ENCODE assay signal across 15 cellular contexts in the genomic region with DNA sequence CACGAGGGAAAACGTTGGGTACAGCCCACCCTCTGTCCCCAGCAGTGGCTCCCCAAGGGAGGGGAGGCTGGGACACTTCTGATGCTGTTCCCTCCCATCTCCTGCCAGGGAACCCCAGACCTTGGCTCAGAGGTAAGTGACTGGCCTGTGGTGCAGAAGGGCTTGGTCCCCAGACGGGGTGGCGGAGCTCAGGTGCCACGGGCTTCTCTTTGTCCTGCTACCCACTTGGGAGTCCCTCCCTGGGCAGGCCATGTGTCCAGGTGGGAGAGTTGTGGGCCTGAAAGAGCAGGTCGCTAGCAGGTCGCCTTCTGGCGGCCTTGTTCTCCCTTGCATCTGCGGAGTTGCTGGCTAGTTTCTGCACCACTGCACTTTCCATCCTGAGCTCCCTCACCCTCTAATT. TPM values are rescaled to one million over a fixed set of nuclear protein-coding genes. Genes with fewer than 3 reads are reported as not detected.
DNase-seq lines count a peak whose midpoint lies in the region; ATAC-seq and TF ChIP-seq lines count a peak whose summit lies in the region.
"Had no signal": no experiment of that assay in that cellular context is flagged by ENCODE, and none has a peak within 500 bp of the region (broad histone marks: within the 10 kb centered on the region; RNA-seq: fewer than 3 reads in every experiment).

No MANE protein-coding gene starts in this region.

- H3K9me3 ChIP-seq in endodermal cell (ENCODE audit: control insufficient read depth, low read length): no peaks in the 10 kb centered on the region
- H3K9me3 ChIP-seq: HAP-1, SJSA1 had no signal

- peak overlapping the region; percentile 46 for H3K27ac ChIP-seq in layer of hippocampus (ENCODE audit: low read depth, low read length)
- H3K27ac ChIP-seq in endodermal cell (ENCODE audit: low read depth, low read length): no peak overlapping the region
- H3K27ac ChIP-seq: SJSA1 had no signal

- peaks cover 51% of the 10 kb centered on the region for H3K36me3 Mint-ChIP-seq in activated naive CD4-positive, alpha-beta T cell treated with anti-CD3 and anti-CD28 coated beads, Interleukin-2, amount 10 ng/mL, durations not matched to agents 7 days and 5 days
- peaks cover 4 to 8% of the 10 kb centered on the region in 2 donors for H3K36me3 Mint-ChIP-seq in activated naive CD4-positive, alpha-beta T cell treated with anti-CD3 and anti-CD28 coated beads, Interleukin-2, amount 50 U/mL, for 72 hours
- H3K36me3 Mint-ChIP-seq in WTC11: peaks cover 69% of the 10 kb centered on the region
- H3K36me3 Mint-ChIP-seq in endothelial cell (ENCODE audit: low read depth, unreplicated experiment): peaks cover 43% of the 10 kb centered on the region
- peaks cover 42% of the 10 kb centered on the region for H3K36me3 Mint-ChIP-seq in effector memory CD8-positive, alpha-beta T cell (ENCODE audit: insufficient read depth)
- H3K36me3 Mint-ChIP-seq in endodermal cell (ENCODE audit: low read depth): peaks cover 86% of the 10 kb centered on the region

- no peaks in the 10 kb centered on the region for H3K27me3 Mint-ChIP-seq in activated naive CD4-positive, alpha-beta T cell treated with anti-CD3 and anti-CD28 coated beads, Interleukin-2, amount 10 ng/mL, durations not matched to agents 7 days and 5 days
- H3K27me3 Mint-ChIP-seq in WTC11 (ENCODE audit: low read depth): no peaks in the 10 kb centered on the region
- peaks cover 7% of the 10 kb centered on the region for H3K27me3 Mint-ChIP-seq in endothelial cell (ENCODE audit: unreplicated experiment)
- no peaks in the 10 kb centered on the region for H3K27me3 Mint-ChIP-seq in effector memory CD8-positive, alpha-beta T cell
- H3K27me3 Mint-ChIP-seq in endodermal cell (ENCODE audit: insufficient read depth): no peaks in the 10 kb centered on the region
- H3K27me3 Mint-ChIP-seq: CD4-positive, CD25-positive, alpha-beta regulatory T cell had no signal

- H3K27ac Mint-ChIP-seq in activated naive CD4-positive, alpha-beta T cell treated with anti-CD3 and anti-CD28 coated beads, Interleukin-2, amount 10 ng/mL, durations not matched to agents 7 days and 5 days: peak overlapping the region; percentile 37
- H3K27ac Mint-ChIP-seq in activated naive CD4-positive, alpha-beta T cell treated with anti-CD3 and anti-CD28 coated beads, Interleukin-2, amount 50 U/mL, for 72 hours: no peak overlapping the region
- peak overlapping the region; percentile 49; the same call in 1 of the 2 replicates for H3K27ac Mint-ChIP-seq in WTC11
- no peak overlapping the region for H3K27ac Mint-ChIP-seq in endothelial cell (ENCODE audit: unreplicated experiment)
- peak overlapping the region in 1 of 2 donors; percentile 7 for H3K27ac Mint-ChIP-seq in effector memory CD8-positive, alpha-beta T cell
- H3K27ac Mint-ChIP-seq in endodermal cell: no peak overlapping the region

- no peak overlapping the region for H3K4me3 Mint-ChIP-seq in activated naive CD4-positive, alpha-beta T cell treated with anti-CD3 and anti-CD28 coated beads, Interleukin-2, amount 10 ng/mL, durations not matched to agents 7 days and 5 days
- H3K4me3 Mint-ChIP-seq in WTC11 (no peak overlapping the region), endothelial cell (ENCODE audit: unreplicated experiment) (no peak overlapping the region), endodermal cell (no peak overlapping the region)
- H3K4me3 Mint-ChIP-seq in effector memory CD8-positive, alpha-beta T cell: no peak overlapping the region
- H3K4me3 Mint-ChIP-seq: CD4-positive, CD25-positive, alpha-beta regulatory T cell had no signal

- TF ChIP-seq CTCF in WTC11 (IDR thresholded peaks at IDR 0.05) (no peak), endothelial cell (IDR thresholded peaks at IDR 0.05; ENCODE audit: unreplicated experiment) (no peak), endodermal cell (conservative IDR thresholded peaks at IDR 0.05) (no peak)

- POLR2A ChIA-PET in WTC11 (lab: Charles Lee): interaction anchor here (0.5 to 1.4 kb wide), 6 partner anchors 9 to 1347 kb away, joined by 3 to 6 read pairs (median 4); a partner anchor contains a TSS

- H3K36me3 ChIP-seq in endodermal cell (ENCODE audit: control insufficient read depth, insufficient read depth, low read length): peaks cover 93% of the 10 kb centered on the region

- no peak overlapping the region for H3K4me3 ChIP-seq in endodermal cell (ENCODE audit: low read length)
- H3K4me3 ChIP-seq: HAP-1, SJSA1 had no signal

- no peak overlapping the region for H3K9ac ChIP-seq in endodermal cell (ENCODE audit: extremely low read depth, low read length, poor library complexity, severe bottlenecking)

- peaks cover 6% of the 10 kb centered on the region for H3K4me1 Mint-ChIP-seq in activated naive CD4-positive, alpha-beta T cell treated with anti-CD3 and anti-CD28 coated beads, Interleukin-2, amount 10 ng/mL, durations not matched to agents 7 days and 5 days
- H3K4me1 Mint-ChIP-seq in WTC11 (peaks cover 3% of the 10 kb centered on the region; the same call in 1 of the 2 replicates), endothelial cell (ENCODE audit: unreplicated experiment) (peaks cover 7% of the 10 kb centered on the region), endodermal cell (no peaks in the 10 kb centered on the region)
- H3K4me1 Mint-ChIP-seq in effector memory CD8-positive, alpha-beta T cell (ENCODE audit: low read depth in 2 of 2): peaks cover 15 to 17% of the 10 kb centered on the region in 2 donors

- no peaks in the 10 kb centered on the region for H3K4me1 ChIP-seq in endodermal cell (ENCODE audit: control insufficient read depth, insufficient read depth, low read length)
- H3K4me1 ChIP-seq: HAP-1, SJSA1 had no signal

- 77 to 94% methylated on average over 3 to 9 of the region's 9 CpGs for WGBS in endodermal cell (ENCODE audit: insufficient coverage in 1 of 2, insufficient read length in 1 of 2), 2 experiments

- ATAC-seq in activated naive CD4-positive, alpha-beta T cell treated with anti-CD3 and anti-CD28 coated beads, Interleukin-2, amount 50 U/mL, for 72 hours: no peak
- ATAC-seq in WTC11: no peak
- no peak for ATAC-seq in effector memory CD8-positive, alpha-beta T cell (replicated peaks)

- no peak for DNase-seq in activated naive CD4-positive, alpha-beta T cell treated with anti-CD3 and anti-CD28 coated beads, Interleukin-2, amount 10 ng/mL, durations not matched to agents 7 days and 5 days
- DNase-seq in activated naive CD4-positive, alpha-beta T cell treated with anti-CD3 and anti-CD28 coated beads, Interleukin-2, amount 50 U/mL, for 72 hours (ENCODE audit: low spot score in 2 of 2): no peak
- DNase-seq in WTC11 (ENCODE audit: low spot score) (no peak), endothelial cell (ENCODE audit: low spot score) (no peak), endodermal cell (no peak)
- no peak for DNase-seq in effector memory CD8-positive, alpha-beta T cell
- DNase-seq: CD4-positive, CD25-positive, alpha-beta regulatory T cell; IMR-90; NCI-H1436; NCI-H2029 treated with DMSO at 0.1 percent for 48 hours; NCI-H510A treated with DMSO at 0.1 percent for 48 hours; RPMI8226 had no signal

- CTCF ChIA-PET in activated naive CD4-positive, alpha-beta T cell treated with anti-CD3 and anti-CD28 coated beads, Interleukin-2, amount 10 ng/mL, durations not matched to agents 7 days and 5 days (lab: Charles Lee): interaction anchor here (1.3 kb wide), 1 partner anchor 10 kb away, joined by 3 read pairs; no protein-coding TSS in a partner anchor
- CTCF ChIA-PET in WTC11 (lab: Charles Lee): interaction anchor here (1.2 to 1.5 kb wide), 2 partner anchors 8 to 47 kb away, joined by 3 to 4 read pairs; a partner anchor contains a TSS

- H3K9me3 Mint-ChIP-seq in activated naive CD4-positive, alpha-beta T cell treated with anti-CD3 and anti-CD28 coated beads, Interleukin-2, amount 10 ng/mL, durations not matched to agents 7 days and 5 days: no peaks in the 10 kb centered on the region
- no peaks in the 10 kb centered on the region for H3K9me3 Mint-ChIP-seq in activated naive CD4-positive, alpha-beta T cell treated with anti-CD3 and anti-CD28 coated beads, Interleukin-2, amount 50 U/mL, for 72 hours
- H3K9me3 Mint-ChIP-seq in WTC11 (peaks cover 13% of the 10 kb centered on the region), endothelial cell (ENCODE audit: unreplicated experiment) (no peaks in the 10 kb centered on the region), endodermal cell (peaks cover 3% of the 10 kb centered on the region)
- no peaks in the 10 kb centered on the region for H3K9me3 Mint-ChIP-seq in effector memory CD8-positive, alpha-beta T cell
- H3K9me3 Mint-ChIP-seq: CD4-positive, CD25-positive, alpha-beta regulatory T cell had no signal

- H3K27me3 ChIP-seq in layer of hippocampus (ENCODE audit: control insufficient read depth, insufficient read depth, low read length) (no peaks in the 10 kb centered on the region), endodermal cell (ENCODE audit: control insufficient read depth, insufficient read depth, low read length, poor library complexity, severe bottlenecking) (no peaks in the 10 kb centered on the region)
- H3K27me3 ChIP-seq: SJSA1 had no signal

RNA-seq across cellular contexts. Expression of a gene that starts 10.1 kb away (rescaled TPM):
- total RNA-seq in activated naive CD4-positive, alpha-beta T cell treated with anti-CD3 and anti-CD28 coated beads, Interleukin-2, amount 50 U/mL, for 72 hours: 100 to 1,000 TPM; 287 to 438 TPM
- total RNA-seq in WTC11 (2021) (454 to 480 TPM (median 463 TPM) in 3 replicates), endothelial cell (ENCODE audit: unreplicated experiment) (281 TPM), endodermal cell (100 to 1,000 TPM; 455 to 472 TPM)
- 477 TPM for polyA plus RNA-seq in endodermal cell (2013, experiment 1 of 2)
- polyA plus RNA-seq in endodermal cell (2013, experiment 2 of 2): 427 TPM

RNA-seq across cellular contexts. Expression of a gene that starts 16.8 kb away (rescaled TPM):
- total RNA-seq in activated naive CD4-positive, alpha-beta T cell treated with anti-CD3 and anti-CD28 coated beads, Interleukin-2, amount 50 U/mL, for 72 hours: 10 to 100 TPM; 21.5 to 49.7 TPM
- total RNA-seq in WTC11 (2021): 11.7 to 14.0 TPM (median 12.8 TPM) in 3 replicates
- total RNA-seq in endothelial cell (ENCODE audit: unreplicated experiment): 17.1 TPM
- total RNA-seq in endodermal cell: 10 to 100 TPM; 13.7 to 16.5 TPM
- 14.0 TPM for polyA plus RNA-seq in endodermal cell (2013, experiment 1 of 2)
- 11.0 TPM for polyA plus RNA-seq in endodermal cell (2013, experiment 2 of 2)

RNA-seq across cellular contexts. Expression of a gene that starts 17.1 kb away (rescaled TPM):
- total RNA-seq in activated naive CD4-positive, alpha-beta T cell treated with anti-CD3 and anti-CD28 coated beads, Interleukin-2, amount 50 U/mL, for 72 hours: 10 to 100 TPM; 47.5 to 62.1 TPM
- total RNA-seq in WTC11 (2021) (79.1 to 109 TPM (median 85.8 TPM) in 3 replicates), endothelial cell (ENCODE audit: unreplicated experiment) (40.5 TPM), endodermal cell (100 to 1,000 TPM in 1 of 2 donors, 10 to 100 TPM in 1; 87.3 to 126 TPM)
- polyA plus RNA-seq in endodermal cell (2013, experiment 1 of 2): 89.5 TPM
- polyA plus RNA-seq in endodermal cell (2013, experiment 2 of 2): 81.8 TPM

RNA-seq across cellular contexts. Expression of a gene that starts 17.3 kb away (rescaled TPM):
- total RNA-seq in activated naive CD4-positive, alpha-beta T cell treated with anti-CD3 and anti-CD28 coated beads, Interleukin-2, amount 50 U/mL, for 72 hours: 1 to 10 TPM; 4.4 to 4.5 TPM
- total RNA-seq in WTC11 (2021): 8.8 to 11.4 TPM (median 11.1 TPM) in 3 replicates
- total RNA-seq in endothelial cell (ENCODE audit: unreplicated experiment): 7.1 TPM
- total RNA-seq in endodermal cell: 10 to 100 TPM; 11.9 to 12.5 TPM
- 5.8 TPM for polyA plus RNA-seq in endodermal cell (2013, experiment 1 of 2)
- 5.2 TPM for polyA plus RNA-seq in endodermal cell (2013, experiment 2 of 2)

RNA-seq across cellular contexts. Expression of a gene that starts 44.2 kb away (rescaled TPM):
- total RNA-seq in activated naive CD4-positive, alpha-beta T cell treated with anti-CD3 and anti-CD28 coated beads, Interleukin-2, amount 50 U/mL, for 72 hours: 10 to 100 TPM; 25.0 to 50.7 TPM
- total RNA-seq in WTC11 (2021): 23.0 to 24.0 TPM (median 23.1 TPM) in 3 replicates
- 24.6 TPM for total RNA-seq in endothelial cell (ENCODE audit: unreplicated experiment)
- 10 to 100 TPM; 21.0 to 22.0 TPM for total RNA-seq in endodermal cell
- 14.2 TPM for polyA plus RNA-seq in endodermal cell (2013, experiment 1 of 2)
- polyA plus RNA-seq in endodermal cell (2013, experiment 2 of 2): 11.8 TPM

Comparison
In these comparisons a context has a peak if more than half of its experiments do, and no peak if none do; other contexts are left out.
1. H3K27ac Mint-ChIP-seq: peak in activated naive CD4-positive, alpha-beta T cell treated with anti-CD3 and anti-CD28 coated beads, Interleukin-2, amount 10 ng/mL, durations not matched to agents 7 days and 5 days (single experiment) and WTC11 (single experiment); none in activated naive CD4-positive, alpha-beta T cell treated with anti-CD3 and anti-CD28 coated beads, Interleukin-2, amount 50 U/mL, for 72 hours (0 of 2), endothelial cell (single experiment) and endodermal cell (single experiment).